Comparison of ENCODE assay signal across 12 cellular contexts in the genomic region with DNA sequence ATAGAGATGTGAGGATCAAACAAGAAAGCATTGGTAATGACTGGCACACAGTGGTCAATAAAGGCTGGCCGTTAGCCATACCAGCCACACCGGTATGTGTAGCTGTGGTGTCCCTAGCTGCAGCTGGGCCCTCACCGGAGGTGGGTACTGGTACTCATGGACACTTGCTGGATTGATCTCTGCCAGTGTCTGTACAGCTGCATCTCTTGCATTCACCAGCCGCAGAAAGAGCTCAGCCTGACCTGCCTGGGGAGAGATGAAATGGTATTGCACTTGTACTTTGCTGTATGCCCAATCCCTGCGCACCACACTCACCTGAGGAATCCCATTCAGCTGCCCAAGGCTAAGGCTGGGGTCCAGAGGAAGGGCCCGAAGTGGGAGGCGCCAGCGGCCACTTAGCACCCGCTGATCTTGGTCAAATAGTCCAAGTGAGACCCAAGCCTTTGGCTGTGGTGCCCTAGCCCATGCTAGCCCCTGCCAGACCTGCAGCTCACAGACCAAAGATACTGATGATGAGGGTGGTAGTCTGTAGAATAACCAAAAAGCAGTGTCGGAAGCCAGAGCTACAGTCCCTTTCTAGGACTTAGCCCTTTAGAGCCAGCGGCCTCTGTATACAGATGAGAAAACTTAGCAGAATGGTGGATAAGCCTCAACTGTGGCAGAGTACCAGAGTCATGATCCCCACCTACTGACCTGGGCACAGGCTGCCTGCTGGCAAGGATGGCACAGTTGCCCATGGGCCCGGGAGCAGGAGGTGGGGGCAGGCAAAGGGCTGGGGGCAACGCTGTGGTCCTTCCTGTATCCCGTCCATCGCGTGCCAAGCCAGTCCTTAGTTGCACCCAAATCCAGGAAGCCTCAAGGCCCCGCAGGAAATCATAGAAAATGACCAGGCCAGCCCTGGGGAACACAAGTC. TPM values are rescaled to one million over a fixed set of nuclear protein-coding genes. Genes with fewer than 3 reads are reported as not detected.
DNase-seq lines count a peak whose midpoint lies in the region; ATAC-seq and TF ChIP-seq lines count a peak whose summit lies in the region.
"Had no signal": no experiment of that assay in that cellular context is flagged by ENCODE, and none has a peak within 500 bp of the region (broad histone marks: within the 10 kb centered on the region; RNA-seq: fewer than 3 reads in every experiment).

No MANE protein-coding gene starts in this region.

- no peak overlapping the region for H3K27ac ChIP-seq in CD4-positive, alpha-beta T cell (ENCODE audit: low read depth, low read length)
- peak overlapping the region; percentile 75 for H3K27ac ChIP-seq in neural progenitor cell

- peaks cover 68% of the 10 kb centered on the region for H3K36me3 Mint-ChIP-seq in CD4-positive, alpha-beta T cell (ENCODE audit: low read depth)
- H3K36me3 Mint-ChIP-seq in HFFc6 (ENCODE audit: low read depth) (peaks cover 25% of the 10 kb centered on the region), neural progenitor cell (peaks cover 37% of the 10 kb centered on the region)
- H3K36me3 Mint-ChIP-seq in effector memory CD8-positive, alpha-beta T cell (ENCODE audit: insufficient read depth): peaks cover 39% of the 10 kb centered on the region

- H3K36me3 ChIP-seq in neural progenitor cell: peaks cover 16% of the 10 kb centered on the region
- peaks cover 19% of the 10 kb centered on the region for H3K36me3 ChIP-seq in BE2C

- POLR2A ChIA-PET in CD4-positive, alpha-beta T cell (lab: Charles Lee): no interaction called here

- H3K9me3 Mint-ChIP-seq in CD4-positive, alpha-beta T cell: no peaks in the 10 kb centered on the region
- H3K9me3 Mint-ChIP-seq in HFFc6 (no peaks in the 10 kb centered on the region), neural progenitor cell (no peaks in the 10 kb centered on the region)
- no peaks in the 10 kb centered on the region for H3K9me3 Mint-ChIP-seq in effector memory CD8-positive, alpha-beta T cell

- no peaks in the 10 kb centered on the region for H3K27me3 Mint-ChIP-seq in CD4-positive, alpha-beta T cell
- H3K27me3 Mint-ChIP-seq in HFFc6 (ENCODE audit: insufficient read depth): peaks cover 10% of the 10 kb centered on the region
- no peaks in the 10 kb centered on the region for H3K27me3 Mint-ChIP-seq in effector memory CD8-positive, alpha-beta T cell
- peaks cover 7% of the 10 kb centered on the region for H3K27me3 Mint-ChIP-seq in neural progenitor cell (ENCODE audit: insufficient read depth, low read depth)

- intact Hi-C loops in CD4-positive, alpha-beta T cell (cut with DNase I, micrococcal nuclease): no loop called here

- in situ Hi-C loops in ACHN (cut with HindIII; ENCODE audit: low pct_ligation_motif_present, low pct_unique_long_range_greater_than_20kb, low sequenced_read_pairs): no loop called here

- H3K4me1 Mint-ChIP-seq in CD4-positive, alpha-beta T cell (ENCODE audit: low read depth): peaks cover 12% of the 10 kb centered on the region
- H3K4me1 Mint-ChIP-seq in HFFc6 (ENCODE audit: low read depth): peaks cover 17% of the 10 kb centered on the region
- H3K4me1 Mint-ChIP-seq in effector memory CD8-positive, alpha-beta T cell (ENCODE audit: low read depth in 2 of 2): peaks cover 0 to 3% of the 10 kb centered on the region in 2 donors
- no peaks in the 10 kb centered on the region for H3K4me1 Mint-ChIP-seq in neural progenitor cell

- H3F3A ChIP-seq in neural progenitor cell (ENCODE audit: low read depth): peaks cover 92% of the 10 kb centered on the region

- no peaks in the 10 kb centered on the region for H3K4me1 ChIP-seq in neural progenitor cell
- H3K4me1 ChIP-seq in BE2C: no peaks in the 10 kb centered on the region

- no peaks in the 10 kb centered on the region for H3K27me3 ChIP-seq in CD4-positive, alpha-beta T cell (ENCODE audit: control insufficient read depth, insufficient read depth, low read length)
- H3K27me3 ChIP-seq in neural progenitor cell: no peaks in the 10 kb centered on the region
- no peaks in the 10 kb centered on the region for H3K27me3 ChIP-seq in BE2C

- no peak overlapping the region for H2AFZ ChIP-seq in neural progenitor cell (replicated peaks)

- H3K9me3 ChIP-seq in CD4-positive, alpha-beta T cell (ENCODE audit: control insufficient read depth, low read length): no peaks in the 10 kb centered on the region
- H3K9me3 ChIP-seq in neural progenitor cell (ENCODE audit: low read depth) (no peaks in the 10 kb centered on the region), BE2C (no peaks in the 10 kb centered on the region)

- peak; percentile 11 for ATAC-seq in CD4-positive, alpha-beta T cell (ENCODE audit: poor library complexity)
- no peak for ATAC-seq in effector memory CD8-positive, alpha-beta T cell (replicated peaks)

- peak overlapping the region; percentile 61 for H3K27ac Mint-ChIP-seq in CD4-positive, alpha-beta T cell
- H3K27ac Mint-ChIP-seq in HFFc6 (peak overlapping the region; percentile 27; the same call in 1 of the 2 replicates), neural progenitor cell (no peak overlapping the region)
- H3K27ac Mint-ChIP-seq in effector memory CD8-positive, alpha-beta T cell: peak overlapping the region; percentile 25 to 63

- H3K4me2 ChIP-seq in neural progenitor cell: no peak overlapping the region

- peaks cover 35% of the 10 kb centered on the region for H4K20me1 ChIP-seq in neural progenitor cell (ENCODE audit: low read depth)

- no peaks in the 10 kb centered on the region for H3K79me2 ChIP-seq in neural progenitor cell (ENCODE audit: low read depth)

- H3K4me3 ChIP-seq in neural progenitor cell: no peak overlapping the region
- no peak overlapping the region for H3K4me3 ChIP-seq in BE2C (ENCODE audit: low read depth, low read length)

- no peak overlapping the region for H3K4me3 Mint-ChIP-seq in CD4-positive, alpha-beta T cell
- H3K4me3 Mint-ChIP-seq in HFFc6 (no peak overlapping the region), neural progenitor cell (no peak overlapping the region)
- H3K4me3 Mint-ChIP-seq in effector memory CD8-positive, alpha-beta T cell: no peak overlapping the region

- no peak overlapping the region for H3K9ac ChIP-seq in neural progenitor cell

- TF ChIP-seq CTCF in CD4-positive, alpha-beta T cell (IDR thresholded peaks at IDR 0.05): no peak
- TF ChIP-seq CTCF in HFFc6 (IDR thresholded peaks at IDR 0.05) (no peak), neural progenitor cell (IDR thresholded peaks at IDR 0.05) (no peak), BE2C (IDR thresholded peaks at IDR 0.05; ENCODE audit: low read depth, low read length) (no peak)

- CTCF ChIA-PET in CD4-positive, alpha-beta T cell (lab: Charles Lee): no interaction called here

- no peak for DNase-seq in CD4-positive, alpha-beta T cell
- DNase-seq in HFFc6 (no peak), neural progenitor cell (ENCODE audit: low spot score) (no peak), NCI-H748 treated with DMSO at 0.1 percent for 48 hours (lab: John Stamatoyannopoulos, UW) (no peak), NCI-H1694 treated with DMSO at 0.1 percent for 48 hours (lab: John Stamatoyannopoulos, UW) (no peak), BE2C (no peak), ACHN (no peak)
- no peak for DNase-seq in effector memory CD8-positive, alpha-beta T cell
- DNase-seq: DMS53; NCI-H1436; RPMI8226; stimulated activated CD4-positive, alpha-beta T cell treated with anti-CD3 and anti-CD28 coated beads, Interleukin-2, amount 100 ng/mL, for 24 hours had no signal

RNA-seq across cellular contexts. Expression of a gene that starts 3.0 kb away (rescaled TPM):
- total RNA-seq in CD4-positive, alpha-beta T cell: 1 to 10 TPM; 2.1 to 2.3 TPM
- total RNA-seq in HFFc6 (2021; fragmentation: NEBNext Ultra II Directional; extraction: Animal tissue kit (Norgen Biotek cat#: 25700)): under 1 TPM; 0.24 to 0.79 (median 0.31) TPM
- total RNA-seq in neural progenitor cell (ENCODE audit: low replicate concordance): 1.5 and 1.7 TPM in 2 replicates
- polyA plus RNA-seq in BE2C (2012; ENCODE audit: insufficient read depth, insufficient read length, low read depth): 0.36 TPM

RNA-seq across cellular contexts. Expression of a gene that starts 37.0 kb away (rescaled TPM):
- total RNA-seq in CD4-positive, alpha-beta T cell: 100 to 1,000 TPM; 110 to 112 TPM
- 10 to 100 TPM; 41.6 to 77.7 (median 72.1) TPM for total RNA-seq in HFFc6 (2021; fragmentation: NEBNext Ultra II Directional; extraction: Animal tissue kit (Norgen Biotek cat#: 25700))
- 337 and 436 TPM in 2 replicates for total RNA-seq in neural progenitor cell (ENCODE audit: low replicate concordance)
- polyA plus RNA-seq in BE2C (2012; ENCODE audit: insufficient read depth, insufficient read length, low read depth): 36.6 TPM
